ENCODE assay signal across 14 cellular contexts in the genomic region with DNA sequence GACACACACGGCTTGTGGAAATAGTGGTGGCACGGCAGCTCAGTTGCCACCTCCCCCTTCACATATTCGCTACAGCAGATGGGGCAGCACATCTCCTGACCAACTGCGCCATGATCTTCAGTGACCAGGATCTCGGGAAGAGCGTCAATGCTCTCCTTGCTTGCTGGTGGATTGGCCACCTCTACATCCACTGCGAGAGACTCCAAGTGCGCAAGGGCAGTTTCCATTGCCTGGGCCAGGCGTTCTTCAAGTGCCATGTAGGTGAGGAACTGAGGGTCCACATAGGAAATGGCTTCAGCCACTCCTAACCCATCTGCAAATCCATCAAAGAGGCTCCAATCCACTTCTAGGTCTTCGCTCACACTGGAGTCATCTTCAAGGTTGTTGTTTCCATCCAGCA. TPM values are rescaled to one million over a fixed set of nuclear protein-coding genes. Genes with fewer than 3 reads are reported as not detected.
DNase-seq lines count a peak whose midpoint lies in the region; ATAC-seq and TF ChIP-seq lines count a peak whose summit lies in the region.
"Had no signal": no experiment of that assay in that cellular context is flagged by ENCODE, and none has a peak within 500 bp of the region (broad histone marks: within the 10 kb centered on the region; RNA-seq: fewer than 3 reads in every experiment).

No MANE protein-coding gene starts in this region.

- H4K91ac ChIP-seq in neuronal stem cell (ENCODE audit: low read depth, low read length, poor library complexity) = no peak overlapping the region

- no peak overlapping the region for H2BK120ac ChIP-seq in neuronal stem cell (ENCODE audit: low read depth, low read length)

- no peaks in the 10 kb centered on the region for H3K9me3 ChIP-seq in neuronal stem cell (replicated peaks in 1 of 2; ENCODE audit: control insufficient read depth in 2 of 2, insufficient read depth in 1 of 2, low read depth in 1 of 2, low read length in 2 of 2)
- H3K9me3 ChIP-seq in MG63 = no peaks in the 10 kb centered on the region
- H3K9me3 ChIP-seq: BLaER1 treated with 17β-estradiol and CSF1 and Interleukin-3, amounts not matched to agents 10 nM and 100 nM had no signal

- WGBS in neuronal stem cell (ENCODE audit: extremely low coverage in 2 of 2, insufficient read length in 2 of 2, insufficient replicate concordance in 1 of 2), 2 donors = no CpG with 5 or more reads among the region's 10 CpGs

- no peak overlapping the region for H3K4me3 Mint-ChIP-seq in activated naive CD8-positive, alpha-beta T cell treated with anti-CD3 and anti-CD28 coated beads for 36 hours
- H3K4me3 Mint-ChIP-seq in activated naive CD8-positive, alpha-beta T cell treated with anti-CD3 and anti-CD28 coated beads, Interleukin-2, amount 50 U/mL, for 24 hours = no peak overlapping the region
- H3K4me3 Mint-ChIP-seq: CD4-positive, CD25-positive, alpha-beta regulatory T cell had no signal

- DNase-seq in activated naive CD8-positive, alpha-beta T cell treated with anti-CD3 and anti-CD28 coated beads for 36 hours = no peak
- DNase-seq in activated naive CD8-positive, alpha-beta T cell treated with anti-CD3 and anti-CD28 coated beads, Interleukin-2, amount 50 U/mL, for 24 hours = no peak
- DNase-seq in coronary artery (ENCODE audit: low spot score) (peak; percentile 24), neuronal stem cell (ENCODE audit: low spot score) (no peak), AG08395 (ENCODE audit: low spot score) (no peak), MG63 (no peak)
- DNase-seq in stimulated activated CD4-positive, alpha-beta T cell treated with anti-CD3 and anti-CD28 coated beads, Interleukin-15, amount 100 ng/mL, for 24 hours = no peak
- DNase-seq: 8988T; Calu3; CD4-positive, CD25-positive, alpha-beta regulatory T cell; DMS 273 treated with DMSO at 0.1 percent for 48 hours; GM23248 had no signal

- H4K8ac ChIP-seq in neuronal stem cell (ENCODE audit: low read depth, low read length) = no peak overlapping the region

- H3K4me3 ChIP-seq in coronary artery = no peak overlapping the region
- no peak overlapping the region for H3K4me3 ChIP-seq in neuronal stem cell (ENCODE audit: low read length in 2 of 2)
- no peak overlapping the region for H3K4me3 ChIP-seq in MG63
- H3K4me3 ChIP-seq: BLaER1 treated with 17β-estradiol and CSF1 and Interleukin-3, amounts not matched to agents 10 nM and 100 nM; GM23248 had no signal

- H2BK5ac ChIP-seq in neuronal stem cell (ENCODE audit: low read length) = no peak overlapping the region

- peak overlapping the region; percentile 38 for H3K14ac ChIP-seq in neuronal stem cell (ENCODE audit: low read length)

- no peak overlapping the region for H3K23ac ChIP-seq in neuronal stem cell (ENCODE audit: low read depth, low read length, poor library complexity)

- H2AK5ac ChIP-seq in neuronal stem cell (ENCODE audit: low read depth, low read length) = no peak overlapping the region

- ATAC-seq in activated naive CD8-positive, alpha-beta T cell treated with anti-CD3 and anti-CD28 coated beads, Interleukin-2, amount 50 U/mL, for 24 hours = no peak

- no peak overlapping the region for H2AFZ ChIP-seq in neuronal stem cell (ENCODE audit: low read length)
- H2AFZ ChIP-seq: GM23248 had no signal

- no peak overlapping the region for H2BK12ac ChIP-seq in neuronal stem cell (ENCODE audit: low read length)

- peak overlapping the region; percentile 38 for H3K27ac Mint-ChIP-seq in activated naive CD8-positive, alpha-beta T cell treated with anti-CD3 and anti-CD28 coated beads for 36 hours
- H3K27ac Mint-ChIP-seq in activated naive CD8-positive, alpha-beta T cell treated with anti-CD3 and anti-CD28 coated beads, Interleukin-2, amount 50 U/mL, for 24 hours = no peak overlapping the region

- no peak overlapping the region for H3K9ac ChIP-seq in neuronal stem cell (ENCODE audit: low read depth, low read length, poor library complexity)
- H3K9ac ChIP-seq: BLaER1 treated with 17β-estradiol and CSF1 and Interleukin-3, amounts not matched to agents 10 nM and 100 nM; GM23248 had no signal

- H3K36me3 ChIP-seq in neuronal stem cell (replicated peaks in 1 of 2; ENCODE audit: control insufficient read depth in 2 of 2, insufficient read depth in 2 of 2, low read length in 2 of 2) = peaks cover 10 to 54% of the 10 kb centered on the region in 2 donors
- no peaks in the 10 kb centered on the region for H3K36me3 ChIP-seq in MG63

- no peaks in the 10 kb centered on the region for H3K27me3 Mint-ChIP-seq in activated naive CD8-positive, alpha-beta T cell treated with anti-CD3 and anti-CD28 coated beads for 36 hours
- no peaks in the 10 kb centered on the region for H3K27me3 Mint-ChIP-seq in activated naive CD8-positive, alpha-beta T cell treated with anti-CD3 and anti-CD28 coated beads, Interleukin-2, amount 50 U/mL, for 24 hours
- H3K27me3 Mint-ChIP-seq: CD4-positive, CD25-positive, alpha-beta regulatory T cell; IgD-negative memory B cell had no signal

- peaks cover 40% of the 10 kb centered on the region for H3K4me1 Mint-ChIP-seq in activated naive CD8-positive, alpha-beta T cell treated with anti-CD3 and anti-CD28 coated beads for 36 hours
- peaks cover 27% of the 10 kb centered on the region for H3K4me1 Mint-ChIP-seq in activated naive CD8-positive, alpha-beta T cell treated with anti-CD3 and anti-CD28 coated beads, Interleukin-2, amount 50 U/mL, for 24 hours

- H3K27me3 ChIP-seq in neuronal stem cell (ENCODE audit: control insufficient read depth in 3 of 3, insufficient read depth in 3 of 3, low read depth in 1 of 3, low read length in 3 of 3) = peaks cover 0 to 4% (median 0%) of the 10 kb centered on the region in 3 experiments
- H3K27me3 ChIP-seq in MG63 = no peaks in the 10 kb centered on the region

- H3K4ac ChIP-seq in neuronal stem cell (ENCODE audit: low read length) = no peak overlapping the region

- H3K79me1 ChIP-seq in neuronal stem cell (ENCODE audit: low read depth, low read length) = peaks cover 10% of the 10 kb centered on the region

- no peaks in the 10 kb centered on the region for H3K9me3 Mint-ChIP-seq in activated naive CD8-positive, alpha-beta T cell treated with anti-CD3 and anti-CD28 coated beads for 36 hours
- H3K9me3 Mint-ChIP-seq in activated naive CD8-positive, alpha-beta T cell treated with anti-CD3 and anti-CD28 coated beads, Interleukin-2, amount 50 U/mL, for 24 hours = no peaks in the 10 kb centered on the region
- H3K9me3 Mint-ChIP-seq: CD4-positive, CD25-positive, alpha-beta regulatory T cell; IgD-negative memory B cell had no signal

- H3K4me2 ChIP-seq in neuronal stem cell (ENCODE audit: insufficient read depth, low read length, poor library complexity, severe bottlenecking) = no peak overlapping the region
- H3K4me2 ChIP-seq: BLaER1 treated with 17β-estradiol and CSF1 and Interleukin-3, amounts not matched to agents 10 nM and 100 nM had no signal

- peaks cover 25% of the 10 kb centered on the region for H3K36me3 Mint-ChIP-seq in activated naive CD8-positive, alpha-beta T cell treated with anti-CD3 and anti-CD28 coated beads for 36 hours
- peaks cover 12% of the 10 kb centered on the region for H3K36me3 Mint-ChIP-seq in activated naive CD8-positive, alpha-beta T cell treated with anti-CD3 and anti-CD28 coated beads, Interleukin-2, amount 50 U/mL, for 24 hours (ENCODE audit: low read depth)
- H3K36me3 Mint-ChIP-seq: IgD-negative memory B cell had no signal

- no peak for TF ChIP-seq CTCF in coronary artery (IDR thresholded peaks at IDR 0.05)

- no peak overlapping the region for H3K18ac ChIP-seq in neuronal stem cell (ENCODE audit: low read length)

- H2BK15ac ChIP-seq in neuronal stem cell (ENCODE audit: low read length) = no peak overlapping the region

- peaks cover 3 to 11% of the 10 kb centered on the region in 2 donors for H3K4me1 ChIP-seq in neuronal stem cell (ENCODE audit: control insufficient read depth in 2 of 2, insufficient read depth in 1 of 2, low read depth in 1 of 2, low read length in 2 of 2)

- H3K27ac ChIP-seq in coronary artery (no peak overlapping the region), neuronal stem cell (replicated peaks; ENCODE audit: low read length) (no peak overlapping the region)
- H3K27ac ChIP-seq: BLaER1 treated with 17β-estradiol and CSF1 and Interleukin-3, amounts not matched to agents 10 nM and 100 nM; GM23248 had no signal

RNA-seq across cellular contexts. Expression of a gene that starts 3.9 kb away (rescaled TPM):
- 10 to 100 TPM; 22.4 to 22.9 TPM for total RNA-seq in activated naive CD8-positive, alpha-beta T cell treated with anti-CD3 and anti-CD28 coated beads for 36 hours
- 68.9 TPM for polyA plus RNA-seq in neuronal stem cell (2013, experiment 1 of 2)
- polyA plus RNA-seq in neuronal stem cell (2013, experiment 2 of 2) = 73.4 TPM
- total RNA-seq in MG63 (2014; rRNA removed; shearing (Covaris generic); ENCODE audit: low replicate concordance) = 25.3 and 35.2 TPM in 2 replicates
